ENCODE assay signal across 8 cellular contexts in the genomic region with DNA sequence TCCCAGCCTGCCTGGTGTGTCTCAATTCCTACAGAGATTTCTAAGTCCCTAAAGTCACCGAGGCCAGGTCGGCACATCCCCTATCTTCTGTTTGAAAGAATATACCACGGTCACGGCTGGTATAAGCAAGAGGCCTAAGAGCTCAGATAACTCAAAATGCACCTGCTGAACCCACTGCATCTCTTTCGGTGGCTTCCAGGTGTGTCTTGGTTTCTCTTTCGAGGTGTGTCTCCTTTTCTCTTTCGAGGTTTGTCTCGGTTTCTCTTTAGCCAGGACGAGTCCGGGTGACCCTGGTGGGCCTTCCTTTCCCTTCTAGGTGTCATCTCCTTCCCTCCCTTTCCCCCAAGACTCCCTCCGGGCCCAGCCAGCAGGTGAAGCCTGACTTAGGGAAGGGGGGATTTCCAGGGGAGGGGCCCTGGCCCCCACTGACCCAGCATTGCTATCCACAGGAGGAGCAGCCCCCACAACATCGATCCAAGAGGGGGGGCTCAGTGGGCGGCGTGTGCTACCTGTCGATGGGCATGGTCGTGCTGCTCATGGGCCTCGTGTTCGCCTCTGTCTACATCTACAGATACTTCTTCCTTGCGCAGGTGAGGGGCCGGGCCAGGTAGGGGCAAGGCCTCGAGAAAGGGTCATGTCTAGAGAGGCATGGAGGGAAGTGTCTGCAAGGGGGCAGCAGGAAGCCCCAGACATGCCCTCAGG. TPM values are rescaled to one million over a fixed set of nuclear protein-coding genes. Genes with fewer than 3 reads are reported as not detected.
DNase-seq lines count a peak whose midpoint lies in the region; ATAC-seq, FAIRE-seq and TF ChIP-seq lines count a peak whose summit lies in the region.

No MANE protein-coding gene starts in this region.

- peak; percentile 87 for DNase-seq in GM10248 (ENCODE audit: extremely low spot score)
- DNase-seq in colonic mucosa = no peak
- no peak for DNase-seq in frontal cortex (ENCODE audit: low spot score in 2 of 2)
- DNase-seq in retina = no peak
- DNase-seq in GM03348 (ENCODE audit: low spot score) = no peak
- no peak for DNase-seq in NCI-H2107 treated with DMSO at 0.1 percent for 48 hours (lab: John Stamatoyannopoulos, UW; ENCODE audit: unreplicated experiment)

- CTCF ChIA-PET in GM10248 (lab: Yijun Ruan, JAX) = interaction anchor here (1.0 to 2.8 kb wide), 16 partner anchors 9 to 180 kb away, joined by 3 to 13 read pairs (median 4); partner anchors contain the start of gene GPR55

- TF ChIP-seq CTCF in GM10248 (IDR thresholded peaks at IDR 0.05; ENCODE audit: control extremely low read depth, extremely low read depth, low read depth, missing control alignments) (no peak), colonic mucosa (IDR thresholded peaks at IDR 0.05) (no peak)

- no peak overlapping the region for H3K4me3 ChIP-seq in colonic mucosa

- H3K4me1 ChIP-seq in colonic mucosa = peaks cover 62% of the 10 kb centered on the region

- POLR2A ChIA-PET in GM10248 (lab: Yijun Ruan, JAX) = no interaction called here

- ATAC-seq in GM19397 (IDR thresholded peaks at IDR 0.05; ENCODE audit: unreplicated experiment) (peak; percentile 45), HG03103 (IDR thresholded peaks at IDR 0.05; ENCODE audit: low read depth, unreplicated experiment) (peak; percentile 62)

- H3K9ac ChIP-seq in colonic mucosa (ENCODE audit: low read depth in 2 of 2, low read length in 2 of 2) = peak overlapping the region; percentile 64 to 71

- H3K27me3 ChIP-seq in colonic mucosa = no peaks in the 10 kb centered on the region

- H3K36me3 ChIP-seq in colonic mucosa = no peaks in the 10 kb centered on the region

- no peak for FAIRE-seq in frontal cortex (lab: Jason Lieb, UNC)

- H3K9me3 ChIP-seq in colonic mucosa = no peaks in the 10 kb centered on the region

- intact Hi-C loops in colonic mucosa (cut with DNase I) = no loop called here

- peak overlapping the region; percentile 97 for H3K27ac ChIP-seq in colonic mucosa

RNA-seq across cellular contexts. Expression of gene ITM2C, which starts 8.4 kb away (rescaled TPM):
- 1,000 to 10,000 TPM; 1,192 to 1,707 TPM for total RNA-seq in colonic mucosa
- total RNA-seq in frontal cortex = 110 TPM

RNA-seq across cellular contexts. Expression of gene GPR55, which starts 51.9 kb away (rescaled TPM):
- 1 to 10 TPM in 1 of 2 donors, under 1 TPM in 1; 0.35 to 1.0 TPM for total RNA-seq in colonic mucosa
- not detected for total RNA-seq in frontal cortex

Comparison
In these comparisons a context has a peak if more than half of its experiments do, and no peak if none do; other contexts are left out.
1. RNA of gene ITM2C, which starts 8.4 kb away (total RNA-seq): 1,192 to 1,707 TPM in colonic mucosa; 110 TPM in frontal cortex (single experiment); every median in the first group is over 10 times any median in the second.